ENCODE assay signal across 8 cellular contexts in the genomic region with DNA sequence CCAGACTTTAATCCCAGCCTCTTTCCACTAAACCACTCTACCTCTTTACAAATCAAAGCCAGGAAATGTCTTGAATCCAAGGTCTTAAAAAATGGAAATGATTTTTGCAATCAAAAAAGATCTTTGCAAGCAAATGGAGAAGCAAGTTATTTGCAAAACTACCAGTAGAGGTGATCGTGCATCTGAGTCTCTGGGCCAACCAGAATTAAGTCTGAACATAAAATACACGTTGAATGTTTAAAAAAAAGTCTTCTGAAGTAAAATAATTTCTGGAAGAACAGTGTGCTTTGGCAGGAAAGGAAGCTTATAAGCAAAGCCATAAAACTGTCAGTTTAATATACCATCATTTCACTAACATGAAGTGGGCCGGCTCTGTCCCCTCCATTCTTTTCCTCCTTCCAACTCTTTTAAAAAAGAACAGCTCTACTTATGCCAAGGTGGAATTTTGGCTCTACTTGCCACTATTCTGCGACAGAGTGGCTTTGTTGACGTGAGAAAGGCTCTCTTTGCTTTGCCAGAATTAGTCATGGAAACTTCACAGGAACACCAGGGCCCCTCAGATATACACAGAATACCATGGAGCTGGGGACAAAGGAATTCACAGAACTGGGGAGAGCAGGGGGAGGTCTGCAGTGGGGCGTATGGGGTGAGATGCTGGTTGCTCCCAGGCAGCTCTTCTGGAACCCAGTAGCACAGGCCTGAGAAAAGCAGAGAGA. TPM values are rescaled to one million over a fixed set of nuclear protein-coding genes. Genes with fewer than 3 reads are reported as not detected.
DNase-seq lines count a peak whose midpoint lies in the region; ATAC-seq and TF ChIP-seq lines count a peak whose summit lies in the region.
"Had no signal": no experiment of that assay in that cellular context is flagged by ENCODE, and none has a peak within 500 bp of the region (broad histone marks: within the 10 kb centered on the region; RNA-seq: fewer than 3 reads in every experiment).

No MANE protein-coding gene starts in this region.

- peaks cover 37% of the 10 kb centered on the region for H3K27me3 Mint-ChIP-seq in T-helper 17 cell

- no peaks in the 10 kb centered on the region for H3K36me3 Mint-ChIP-seq in T-helper 17 cell (ENCODE audit: low read depth)

- no peak overlapping the region for H3K4me3 Mint-ChIP-seq in T-helper 17 cell

- peaks cover 22% of the 10 kb centered on the region for H3K4me1 Mint-ChIP-seq in T-helper 17 cell

- peak; percentile 1 for TF ChIP-seq CTCF in epithelial cell of proximal tubule (conservative IDR thresholded peaks at IDR 0.05; ENCODE audit: low read depth, low read length)

- H3K27ac Mint-ChIP-seq in T-helper 17 cell: no peak overlapping the region

- DNase-seq in RPMI7951 (ENCODE audit: low read depth) (peak; percentile 15), epithelial cell of proximal tubule (ENCODE audit: low read depth) (no peak), midbrain (lab: John Stamatoyannopoulos, UW) (peak; percentile 15), T-helper 17 cell (no peak), ACHN (no peak)
- DNase-seq: activated naive CD4-positive, alpha-beta T cell treated with Interleukin-2 at 50 U/mL for 16 hours had no signal

- H3K27ac ChIP-seq in urinary bladder (ENCODE audit: low read depth): peak overlapping the region; percentile 63

- in situ Hi-C loops in ACHN (cut with HindIII; ENCODE audit: low pct_ligation_motif_present, low pct_unique_long_range_greater_than_20kb, low sequenced_read_pairs): no loop called here

- H3K4me3 ChIP-seq in epithelial cell of proximal tubule (ENCODE audit: low read depth, low read length): no peak overlapping the region
- H3K4me3 ChIP-seq in urinary bladder (ENCODE audit: low read depth, low read length): no peak overlapping the region

- H3K9me3 ChIP-seq in T-helper 17 cell (ENCODE audit: control insufficient read depth, low read length, poor library complexity, severe bottlenecking): no peaks in the 10 kb centered on the region

- no peaks in the 10 kb centered on the region for H3K36me3 ChIP-seq in urinary bladder (ENCODE audit: insufficient read depth)

- ATAC-seq in T-helper 17 cell (no peak), HG03460 (IDR thresholded peaks at IDR 0.05; ENCODE audit: unreplicated experiment) (no peak)

- no peaks in the 10 kb centered on the region for H3K4me1 ChIP-seq in urinary bladder (ENCODE audit: insufficient read depth)

- WGBS in urinary bladder: 10% methylated on average over 6 of the region's 6 CpGs

RNA-seq across cellular contexts. Expression of a gene that starts 29.8 kb away (rescaled TPM):
- total RNA-seq in RPMI7951 (2014; rRNA removed; shearing (Covaris generic)): 328 and 354 TPM in 2 replicates
- total RNA-seq in epithelial cell of proximal tubule: 179 and 235 TPM in 2 replicates
- 1,313 TPM for total RNA-seq in urinary bladder
- 445 TPM for polyA plus RNA-seq in urinary bladder
- total RNA-seq in T-helper 17 cell: 10 to 100 TPM in 1 of 2 donors, 1 to 10 TPM in 1; 1.1 to 17.4 TPM

Comparison
In these comparisons a context has a peak if more than half of its experiments do, and no peak if none do; other contexts are left out.
1. DNase-seq: peak in RPMI7951 (single experiment) and midbrain (single experiment); none in epithelial cell of proximal tubule (single experiment), T-helper 17 cell (0 of 3) and ACHN (single experiment).